9 cellular contexts compared by ENCODE assay signal in the genomic region with DNA sequence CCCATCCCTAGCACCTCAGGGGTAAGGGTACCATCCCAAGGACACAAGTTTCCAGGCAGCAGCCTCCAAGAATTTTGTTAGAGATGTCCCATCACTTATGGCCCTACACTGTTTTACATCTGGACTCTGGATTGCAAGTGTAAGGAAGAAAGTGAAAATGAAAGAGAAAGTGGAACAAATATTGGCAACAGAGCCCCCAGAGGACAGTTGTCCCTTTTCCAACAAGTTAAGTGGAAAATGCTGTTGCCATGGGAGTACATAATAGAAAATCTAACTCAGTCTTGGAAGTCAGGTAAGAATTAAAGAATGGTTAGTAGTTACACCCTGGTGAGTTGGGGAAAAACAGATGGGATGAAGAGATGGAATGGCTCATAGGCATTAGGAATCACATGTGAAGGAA. TPM values are rescaled to one million over a fixed set of nuclear protein-coding genes. Genes with fewer than 3 reads are reported as not detected.
DNase-seq lines count a peak whose midpoint lies in the region; ATAC-seq and TF ChIP-seq lines count a peak whose summit lies in the region.
"Had no signal": no experiment of that assay in that cellular context is flagged by ENCODE, and none has a peak within 500 bp of the region (broad histone marks: within the 10 kb centered on the region; RNA-seq: fewer than 3 reads in every experiment).

No MANE protein-coding gene starts in this region.

- H3K36me3 Mint-ChIP-seq in natural killer cell = peaks cover 21% of the 10 kb centered on the region

- TF ChIP-seq CTCF in astrocyte of the cerebellum (IDR thresholded peaks at IDR 0.05; ENCODE audit: low read depth, low read length, missing control alignments) (peak; percentile 3), natural killer cell (IDR thresholded peaks at IDR 0.05) (peak; percentile 21), transverse colon (IDR thresholded peaks at IDR 0.05) (no peak)

- no peak overlapping the region for H3K27ac ChIP-seq in transverse colon
- H3K27ac ChIP-seq: A549 had no signal

- no peaks in the 10 kb centered on the region for H3K27me3 ChIP-seq in transverse colon

- peak; percentile 53 for ATAC-seq in HG03045 (IDR thresholded peaks at IDR 0.05; ENCODE audit: unreplicated experiment)
- ATAC-seq in natural killer cell = peak; percentile 58 to 68 (median 58)
- no peak for ATAC-seq in HG03196 (IDR thresholded peaks at IDR 0.05; ENCODE audit: unreplicated experiment)
- ATAC-seq: A549 had no signal

- no peak for TF ChIP-seq POLR2A in transverse colon (IDR thresholded peaks at IDR 0.05)

- no peak for TF ChIP-seq EP300 in transverse colon (IDR thresholded peaks at IDR 0.05; ENCODE audit: low read depth)

- peak overlapping the region; percentile 12 to 87 for H3K27ac Mint-ChIP-seq in natural killer cell

- peaks cover 0 to 33% (median 9%) of the 10 kb centered on the region in 4 donors for H3K36me3 ChIP-seq in transverse colon

- peaks cover 7 to 11% of the 10 kb centered on the region in 2 donors for H3K4me1 Mint-ChIP-seq in natural killer cell

- H3K4me3 Mint-ChIP-seq in natural killer cell = peak overlapping the region; percentile 32

- DNase-seq in NCI-H1694 (lab: John Stamatoyannopoulos, UW) = peak; percentile 4
- no peak for DNase-seq in NCI-H1694 treated with DMSO at 0.1 percent for 48 hours (lab: John Stamatoyannopoulos, UW)
- DNase-seq in astrocyte of the cerebellum (ENCODE audit: low read depth) = peak; percentile 31
- DNase-seq in natural killer cell = no peak
- no peak for DNase-seq in stimulated activated CD4-positive, alpha-beta T cell treated with anti-CD3 and anti-CD28 coated beads, Interleukin-4, amount 100 ng/mL, for 4 hours
- no peak for DNase-seq in transverse colon

- intact Hi-C loops in natural killer cell (cut with micrococcal nuclease) (no loop called here), transverse colon (cut with DNase I; ENCODE audit: low total_unique reads) (no loop called here)

- no peaks in the 10 kb centered on the region for H3K9me3 ChIP-seq in transverse colon
- H3K9me3 ChIP-seq: A549 had no signal

- H3K4me1 ChIP-seq in transverse colon = peaks cover 0 to 12% (median 0%) of the 10 kb centered on the region in 4 donors
- H3K4me1 ChIP-seq: A549 had no signal

- H3K27me3 Mint-ChIP-seq in natural killer cell (ENCODE audit: low read depth in 2 of 2) = no peaks in the 10 kb centered on the region

- no peaks in the 10 kb centered on the region for H3K9me3 Mint-ChIP-seq in natural killer cell

- in situ Hi-C loops in astrocyte of the cerebellum (cut with HindIII; ENCODE audit: low sequenced_read_pairs) (no loop called here), transverse colon (cut with MboI; ENCODE audit: low pct_ligation_motif_present in 1 of 4, low pct_unique_long_range_greater_than_20kb in 1 of 4, low sequenced_read_pairs in 3 of 4) (no loop called here)

- H3K4me3 ChIP-seq in astrocyte of the cerebellum (ENCODE audit: low read depth, low read length) (no peak overlapping the region), transverse colon (no peak overlapping the region)
- H3K4me3 ChIP-seq: A549 had no signal

RNA-seq across cellular contexts. Expression of a gene that starts 50.6 kb away (rescaled TPM):
- total RNA-seq in natural killer cell = 10 to 100 TPM; 31.7 to 40.1 (median 34.3) TPM
- total RNA-seq in transverse colon = 10 to 100 TPM; 11.9 to 33.8 (median 23.0) TPM

Comparison
In these comparisons a context has a peak if more than half of its experiments do, and no peak if none do; other contexts are left out.
1. DNase-seq: peak in NCI-H1694 (single experiment) and astrocyte of the cerebellum (single experiment); none in NCI-H1694 treated with DMSO at 0.1 percent for 48 hours (single experiment), natural killer cell (single experiment), stimulated activated CD4-positive, alpha-beta T cell treated with anti-CD3 and anti-CD28 coated beads, Interleukin-4, amount 100 ng/mL, for 4 hours (0 of 2) and transverse colon (single experiment).
2. CTCF ChIP-seq: peak in astrocyte of the cerebellum (single experiment) and natural killer cell (single experiment); none in transverse colon (0 of 5).